8 cellular contexts compared by ENCODE assay signal in the genomic region with DNA sequence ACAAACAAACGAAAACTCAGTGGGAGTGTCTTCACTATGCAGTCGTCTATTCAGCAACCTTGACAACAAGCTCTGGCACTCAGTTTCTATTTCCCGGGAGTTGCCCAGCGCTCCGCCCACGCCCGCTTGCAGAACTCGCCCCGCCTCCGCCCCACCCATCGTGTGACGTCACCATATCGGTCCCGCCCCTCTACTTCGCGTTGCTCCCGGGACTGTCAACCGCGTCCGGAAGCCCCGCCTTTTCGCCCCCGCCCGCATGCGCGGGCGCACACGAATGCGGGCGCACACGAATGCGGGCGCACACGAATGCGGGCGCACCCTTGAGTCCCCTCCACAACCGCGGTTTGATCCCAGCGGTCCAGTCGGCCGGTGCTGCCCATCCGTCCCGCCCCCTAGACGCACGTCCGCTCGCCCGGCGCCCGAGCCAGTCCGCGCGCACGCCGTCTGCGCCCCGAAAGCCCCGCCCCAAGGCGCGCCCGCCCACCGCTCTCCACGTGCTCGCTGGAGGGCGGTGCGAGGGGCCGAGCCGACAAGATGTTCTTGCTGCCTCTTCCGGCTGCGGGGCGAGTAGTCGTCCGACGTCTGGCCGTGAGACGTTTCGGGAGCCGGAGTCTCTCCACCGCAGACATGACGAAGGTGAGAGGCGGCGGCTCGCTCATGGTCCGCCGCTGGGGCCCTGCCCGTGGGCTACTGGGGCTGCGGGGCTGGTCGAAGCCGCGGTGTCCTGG. TPM values are rescaled to one million over a fixed set of nuclear protein-coding genes. Genes with fewer than 3 reads are reported as not detected.
A peak's percentile ranks its signal among the peaks of the same experiment; 100 is the strongest.
DNase-seq lines count a peak whose midpoint lies in the region; ATAC-seq and TF ChIP-seq lines count a peak whose summit lies in the region.

TSS of gene LAP3 (plus strand) at position 267 of the 728 bp plus-strand sequence. CDS start at position 535, 268 bp downstream.

- no peaks in the 10 kb centered on the region for H3K27me3 Mint-ChIP-seq in activated CD4-positive, alpha-beta memory T cell treated with anti-CD3 and anti-CD28 coated beads, Interleukin-2, amount 10 ng/mL, durations not matched to agents 7 days and 5 days

- WGBS in right lobe of liver (ENCODE audit: insufficient coverage, low coverage, low lambda C conversion rate, missing lambda C conversion rate): under 1% methylated on average over 22 of the region's 90 CpGs

- DNase-seq in CD1c-positive myeloid dendritic cell (ENCODE audit: extremely low spot score): peak; percentile 99
- peak; percentile 91 for DNase-seq in NCI-H82 (lab: John Stamatoyannopoulos, UW)
- DNase-seq in activated CD4-positive, alpha-beta memory T cell treated with anti-CD3 and anti-CD28 coated beads, Interleukin-2, amount 10 ng/mL, durations not matched to agents 7 days and 5 days: peak; percentile 99
- peak; percentile 99 for DNase-seq in right lobe of liver
- DNase-seq in stimulated activated CD4-positive, alpha-beta T cell treated with anti-CD3 and anti-CD28 coated beads, Interleukin-4, amount 100 ng/mL, for 4 hours: peak; percentile 98 to 99

- ATAC-seq in GM19397 (IDR thresholded peaks at IDR 0.05; ENCODE audit: unreplicated experiment) (peak; percentile 92), HG03571 (IDR thresholded peaks at IDR 0.05; ENCODE audit: unreplicated experiment) (peak; percentile 86), right lobe of liver (peak; percentile 85 to 96 (median 92))

- peak within 1 kb of the TSS; percentile 99 for H3K27ac Mint-ChIP-seq in activated CD4-positive, alpha-beta memory T cell treated with anti-CD3 and anti-CD28 coated beads, Interleukin-2, amount 10 ng/mL, durations not matched to agents 7 days and 5 days

- TF ChIP-seq CTCF in right lobe of liver (IDR thresholded peaks at IDR 0.05): peak in 2 of 4 donors; percentile 10 to 20

- POLR2A ChIA-PET in activated CD4-positive, alpha-beta memory T cell treated with anti-CD3 and anti-CD28 coated beads, Interleukin-2, amount 10 ng/mL, durations not matched to agents 7 days and 5 days (lab: Charles Lee): interaction anchor here (0.6 to 4.6 kb wide), 14 partner anchors 10 to 240 kb away, joined by 3 to 146 read pairs (median 4); partner anchors contain the start of genes DCAF16, MED28, NCAPG and QDPR

- no peaks in the 10 kb centered on the region for H3K9me3 ChIP-seq in duodenal mucosa (ENCODE audit: control insufficient read depth in 1 of 2, low read length in 2 of 2)
- no peaks in the 10 kb centered on the region for H3K9me3 ChIP-seq in right lobe of liver

- no peaks in the 10 kb centered on the region for H3K9me3 Mint-ChIP-seq in activated CD4-positive, alpha-beta memory T cell treated with anti-CD3 and anti-CD28 coated beads, Interleukin-2, amount 10 ng/mL, durations not matched to agents 7 days and 5 days

- H3K27ac ChIP-seq in duodenal mucosa (ENCODE audit: low read depth, low read length) (peak within 1 kb of the TSS; percentile 94), right lobe of liver (peak within 1 kb of the TSS; percentile 91 to 94 (median 94))

- H3K4me3 Mint-ChIP-seq in activated CD4-positive, alpha-beta memory T cell treated with anti-CD3 and anti-CD28 coated beads, Interleukin-2, amount 10 ng/mL, durations not matched to agents 7 days and 5 days: peak within 1 kb of the TSS; percentile 97

- H3K27me3 ChIP-seq in duodenal mucosa (ENCODE audit: control insufficient read depth in 1 of 2, insufficient read depth in 2 of 2, low read length in 2 of 2): no peaks in the 10 kb centered on the region
- no peaks in the 10 kb centered on the region for H3K27me3 ChIP-seq in right lobe of liver

- CTCF ChIA-PET in activated CD4-positive, alpha-beta memory T cell treated with anti-CD3 and anti-CD28 coated beads, Interleukin-2, amount 10 ng/mL, durations not matched to agents 7 days and 5 days (lab: Charles Lee): interaction anchor here (0.8 to 4.7 kb wide), 4 partner anchors 28 to 233 kb away, joined by 3 to 37 read pairs (median 10); partner anchors contain the start of genes DCAF16, MED28 and NCAPG

- H3K4me1 ChIP-seq in duodenal mucosa (ENCODE audit: control insufficient read depth in 1 of 2, insufficient read depth in 2 of 2, low read length in 2 of 2): peaks cover 27 to 29% of the 10 kb centered on the region in 2 donors
- peaks cover 0 to 30% (median 10%) of the 10 kb centered on the region in 4 donors for H3K4me1 ChIP-seq in right lobe of liver

- H3K36me3 ChIP-seq in duodenal mucosa (ENCODE audit: control insufficient read depth in 1 of 2, insufficient read depth in 2 of 2, low read length in 2 of 2) (peaks cover 14% of the 10 kb centered on the region in 2 donors), right lobe of liver (peaks cover 0 to 19% (median 10%) of the 10 kb centered on the region in 4 donors)

- H3K4me3 ChIP-seq in duodenal mucosa (ENCODE audit: low read depth in 1 of 2, low read length in 2 of 2) (peak within 1 kb of the TSS; percentile 80 to 87), right lobe of liver (peak within 1 kb of the TSS; percentile 77 to 94 (median 94))

- peak; percentile 97 for TF ChIP-seq POLR2A in right lobe of liver (IDR thresholded peaks at IDR 0.05)

- peak within 1 kb of the TSS; percentile 79 to 94 for H3K9ac ChIP-seq in duodenal mucosa (ENCODE audit: low read depth in 1 of 2, low read length in 2 of 2)

- peaks cover 44% of the 10 kb centered on the region for H3K36me3 Mint-ChIP-seq in activated CD4-positive, alpha-beta memory T cell treated with anti-CD3 and anti-CD28 coated beads, Interleukin-2, amount 10 ng/mL, durations not matched to agents 7 days and 5 days (ENCODE audit: low read depth)

- intact Hi-C loops in right lobe of liver (cut with DNase I): no loop called here

- peaks cover 43% of the 10 kb centered on the region for H3K4me1 Mint-ChIP-seq in activated CD4-positive, alpha-beta memory T cell treated with anti-CD3 and anti-CD28 coated beads, Interleukin-2, amount 10 ng/mL, durations not matched to agents 7 days and 5 days

RNA-seq across cellular contexts. Expression of gene LAP3, which starts in this region (rescaled TPM):
- 100 to 1,000 TPM; 180 to 182 TPM for total RNA-seq in activated CD4-positive, alpha-beta memory T cell treated with anti-CD3 and anti-CD28 coated beads, Interleukin-2, amount 10 ng/mL, durations not matched to agents 7 days and 5 days
- 100 to 1,000 TPM in 4 of 6 experiments, 10 to 100 TPM in 2; 70.9 to 138 (median 102) TPM for total RNA-seq in right lobe of liver

Comparison
In these comparisons a context has a peak if more than half of its experiments do, and no peak if none do; other contexts are left out.
1. Peak in every context shown above with its lines: DNase-seq, ATAC-seq, H3K4me3 ChIP-seq and H3K27ac ChIP-seq.